In the genomic region with DNA sequence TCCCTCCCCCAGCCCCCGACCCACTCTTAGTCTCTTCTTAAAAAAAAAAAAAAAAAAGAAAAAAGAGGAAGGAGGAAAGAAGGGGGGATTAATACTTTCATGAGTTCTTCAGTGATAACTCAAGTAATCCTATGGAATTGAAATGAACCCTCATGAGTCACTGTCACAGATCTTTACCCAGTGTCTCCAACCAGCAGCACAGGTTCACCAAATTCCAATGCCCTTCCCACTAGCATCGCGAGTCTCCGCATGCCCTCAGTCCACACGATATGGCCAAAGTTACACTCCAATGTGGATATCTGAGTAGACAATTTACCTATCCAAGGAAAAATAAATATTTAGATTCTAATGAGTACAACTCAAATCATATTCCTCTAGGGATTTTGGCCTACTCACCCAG, we compare ENCODE assay signal across 20 cellular contexts.
"Had no signal": no experiment of that assay in that cellular context is flagged by ENCODE, and none has a peak within 500 bp of the region (broad histone marks: within the 10 kb centered on the region; RNA-seq: fewer than 3 reads in every experiment).

No MANE protein-coding gene starts in this region.

- H3K4me1 ChIP-seq: SJSA1 had no signal

- H3K27me3 ChIP-seq: SJSA1 had no signal

- ATAC-seq: Right ventricle myocardium inferior had no signal

- H3K27ac ChIP-seq: HL-60, SJSA1, SK-N-MC had no signal

- H3K4me3 ChIP-seq: SJSA1, SK-N-MC had no signal

- DNase-seq: KBM-7, MV-4-11, NCI-H1048, NCI-H1105, NCI-H1417 treated with DMSO at 0.1 percent for 48 hours, NCI-H146, NCI-H1694 treated with DMSO at 0.1 percent for 48 hours, NCI-H1930, NCI-H2081, NCI-H2107, NCI-H2227 treated with DMSO at 0.1 percent for 48 hours, NCI-H524, NCI-H526 treated with DMSO at 0.1 percent for 48 hours, NCI-H748 treated with DMSO at 0.1 percent for 48 hours, RPMI8226, SHP77 treated with DMSO at 0.1 percent for 48 hours had no signal
